ENCODE assay signal across 8 cellular contexts in the genomic region with DNA sequence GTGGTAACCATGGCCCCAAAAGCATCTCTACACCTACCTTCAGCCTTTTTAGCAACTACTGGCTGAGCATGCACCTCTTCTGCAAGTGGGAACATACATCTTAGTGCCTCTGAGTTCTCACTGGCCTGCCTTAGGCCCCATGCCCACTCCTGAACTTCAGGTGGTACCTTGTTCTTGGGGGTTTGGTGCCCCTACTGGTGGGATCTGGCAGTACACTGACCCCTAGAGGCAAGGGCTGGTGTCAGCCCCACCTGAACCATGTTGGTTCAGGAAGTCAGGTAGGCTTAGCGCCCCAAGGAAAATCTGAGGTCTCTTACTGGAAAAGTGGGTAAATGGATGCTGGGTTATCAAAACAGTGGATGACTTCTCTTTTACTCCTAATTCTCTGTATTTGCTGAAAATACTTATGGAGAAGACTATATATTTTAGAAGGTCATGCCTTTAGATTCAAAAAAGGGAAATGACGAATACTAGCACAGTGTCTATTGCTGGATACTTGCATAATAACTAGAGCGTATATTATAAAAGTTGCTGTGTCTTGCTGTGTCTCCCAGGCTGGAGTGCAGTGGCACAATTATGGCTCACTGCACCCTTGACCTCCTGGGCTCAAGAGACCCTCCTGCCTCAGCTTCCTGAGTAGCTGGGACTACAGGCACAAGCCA.
DNase-seq lines count a peak whose midpoint lies in the region; ATAC-seq and TF ChIP-seq lines count a peak whose summit lies in the region.

No MANE protein-coding gene starts in this region.

- no peak for ATAC-seq in HG03457 (IDR thresholded peaks at IDR 0.05; ENCODE audit: unreplicated experiment)
- ATAC-seq in stimulated activated memory B cell treated with anti-CD40 and anti-IgM and Interleukin-4, amounts not matched to agents 10 μg/mL and 1 μg/mL and 100 μg/mL, for 72 hours = no peak

- peak; percentile 85 for TF ChIP-seq CTCF in endothelial cell (IDR thresholded peaks at IDR 0.05; ENCODE audit: unreplicated experiment)

- H3K9me3 Mint-ChIP-seq in endothelial cell (ENCODE audit: unreplicated experiment) = no peaks in the 10 kb centered on the region
- H3K9me3 Mint-ChIP-seq in stimulated activated memory B cell treated with anti-CD40 and anti-IgM and Interleukin-4, amounts not matched to agents 10 μg/mL and 1 μg/mL and 100 μg/mL, for 72 hours = no peaks in the 10 kb centered on the region

- H3K4me3 Mint-ChIP-seq in endothelial cell (ENCODE audit: unreplicated experiment) = no peak overlapping the region
- H3K4me3 Mint-ChIP-seq in stimulated activated memory B cell treated with anti-CD40 and anti-IgM and Interleukin-4, amounts not matched to agents 10 μg/mL and 1 μg/mL and 100 μg/mL, for 72 hours = no peak overlapping the region

- H3K27ac Mint-ChIP-seq in endothelial cell (ENCODE audit: unreplicated experiment) = no peak overlapping the region
- H3K27ac Mint-ChIP-seq in stimulated activated memory B cell treated with anti-CD40 and anti-IgM and Interleukin-4, amounts not matched to agents 10 μg/mL and 1 μg/mL and 100 μg/mL, for 72 hours = no peak overlapping the region

- no peaks in the 10 kb centered on the region for H3K4me1 Mint-ChIP-seq in endothelial cell (ENCODE audit: unreplicated experiment)
- no peaks in the 10 kb centered on the region for H3K4me1 Mint-ChIP-seq in stimulated activated memory B cell treated with anti-CD40 and anti-IgM and Interleukin-4, amounts not matched to agents 10 μg/mL and 1 μg/mL and 100 μg/mL, for 72 hours

- H3K27me3 Mint-ChIP-seq in endothelial cell (ENCODE audit: unreplicated experiment) = peaks cover 1% of the 10 kb centered on the region
- H3K27me3 Mint-ChIP-seq in stimulated activated memory B cell treated with anti-CD40 and anti-IgM and Interleukin-4, amounts not matched to agents 10 μg/mL and 1 μg/mL and 100 μg/mL, for 72 hours = no peaks in the 10 kb centered on the region

- DNase-seq in DMS 273 (lab: John Stamatoyannopoulos, UW; ENCODE audit: unreplicated experiment) = peak; percentile 58
- no peak for DNase-seq in DMS 273 treated with DMSO at 0.1 percent for 48 hours (lab: John Stamatoyannopoulos, UW)
- DNase-seq in NOMO-1 (lab: John Stamatoyannopoulos, UW; ENCODE audit: unreplicated experiment in 2 of 2) = peak; percentile 72 to 82
- peak; percentile 47 for DNase-seq in endothelial cell (ENCODE audit: low spot score)
- DNase-seq in stimulated activated CD4-positive, alpha-beta T cell treated with anti-CD3 and anti-CD28 coated beads, Interleukin-15, amount 100 ng/mL, for 24 hours = peak; percentile 47
- no peak for DNase-seq in GOT3 (lab: John Stamatoyannopoulos, UW)

- H3K36me3 Mint-ChIP-seq in endothelial cell (ENCODE audit: low read depth, unreplicated experiment) = peaks cover 22% of the 10 kb centered on the region
- peaks cover 50% of the 10 kb centered on the region for H3K36me3 Mint-ChIP-seq in stimulated activated memory B cell treated with anti-CD40 and anti-IgM and Interleukin-4, amounts not matched to agents 10 μg/mL and 1 μg/mL and 100 μg/mL, for 72 hours

Comparison
In these comparisons a context has a peak if more than half of its experiments do, and no peak if none do; other contexts are left out.
1. DNase-seq: peak in DMS 273 (single experiment), NOMO-1 (2 of 2), endothelial cell (single experiment) and stimulated activated CD4-positive, alpha-beta T cell treated with anti-CD3 and anti-CD28 coated beads, Interleukin-15, amount 100 ng/mL, for 24 hours (single experiment); none in DMS 273 treated with DMSO at 0.1 percent for 48 hours (single experiment) and GOT3 (single experiment).